Comparison of ENCODE assay signal across 12 cellular contexts in the genomic region with DNA sequence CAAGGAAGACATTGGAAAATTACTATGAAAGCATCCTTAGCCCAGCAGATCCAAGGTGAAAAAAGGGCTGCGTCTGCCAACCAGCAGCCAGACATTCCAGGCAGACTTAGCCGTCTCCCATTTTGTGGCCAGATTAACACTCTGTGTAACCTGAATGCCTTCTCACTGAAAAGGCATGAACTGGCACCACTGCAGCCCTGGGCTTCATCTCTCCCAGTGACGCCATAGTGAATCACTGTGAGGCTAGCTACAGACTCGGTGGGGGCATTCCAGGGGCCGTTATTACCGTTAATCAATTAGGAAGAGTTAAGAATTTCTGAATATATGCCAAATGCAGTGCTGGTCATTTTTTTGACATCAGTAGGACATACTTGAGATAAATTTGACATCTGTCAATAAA.
DNase-seq lines count a peak whose midpoint lies in the region; ATAC-seq and TF ChIP-seq lines count a peak whose summit lies in the region.
"Had no signal": no experiment of that assay in that cellular context is flagged by ENCODE, and none has a peak within 500 bp of the region (broad histone marks: within the 10 kb centered on the region; RNA-seq: fewer than 3 reads in every experiment).

No MANE protein-coding gene starts in this region.

- no peak overlapping the region for H3K27ac Mint-ChIP-seq in activated CD4-positive, alpha-beta T cell treated with anti-CD3 and anti-CD28 coated beads, Interleukin-2, amount 10 ng/mL, durations not matched to agents 7 days and 5 days
- H3K27ac Mint-ChIP-seq in naive thymus-derived CD8-positive, alpha-beta T cell: no peak overlapping the region
- H3K27ac Mint-ChIP-seq: activated naive CD8-positive, alpha-beta T cell treated with anti-CD3 and anti-CD28 coated beads, Interleukin-2, amount 10 ng/mL, durations not matched to agents 7 days and 5 days had no signal

- no peaks in the 10 kb centered on the region for H3K36me3 Mint-ChIP-seq in activated CD4-positive, alpha-beta T cell treated with anti-CD3 and anti-CD28 coated beads, Interleukin-2, amount 10 ng/mL, durations not matched to agents 7 days and 5 days (ENCODE audit: low read depth)
- no peaks in the 10 kb centered on the region for H3K36me3 Mint-ChIP-seq in naive thymus-derived CD8-positive, alpha-beta T cell
- H3K36me3 Mint-ChIP-seq: activated naive CD8-positive, alpha-beta T cell treated with anti-CD3 and anti-CD28 coated beads, Interleukin-2, amount 10 ng/mL, durations not matched to agents 7 days and 5 days had no signal

- ATAC-seq in foreskin keratinocyte (peak; percentile 100), GM18873 (IDR thresholded peaks at IDR 0.05; ENCODE audit: low FRiP score, unreplicated experiment) (no peak)
- ATAC-seq in naive thymus-derived CD8-positive, alpha-beta T cell: no peak

- CTCF ChIA-PET in activated CD4-positive, alpha-beta T cell treated with anti-CD3 and anti-CD28 coated beads, Interleukin-2, amount 10 ng/mL, durations not matched to agents 7 days and 5 days (lab: Charles Lee): no interaction called here

- H3K9me3 Mint-ChIP-seq in activated CD4-positive, alpha-beta T cell treated with anti-CD3 and anti-CD28 coated beads, Interleukin-2, amount 10 ng/mL, durations not matched to agents 7 days and 5 days: no peaks in the 10 kb centered on the region
- no peaks in the 10 kb centered on the region for H3K9me3 Mint-ChIP-seq in naive thymus-derived CD8-positive, alpha-beta T cell
- H3K9me3 Mint-ChIP-seq: activated naive CD8-positive, alpha-beta T cell treated with anti-CD3 and anti-CD28 coated beads, Interleukin-2, amount 10 ng/mL, durations not matched to agents 7 days and 5 days had no signal

- H3K27me3 ChIP-seq in foreskin keratinocyte: no peaks in the 10 kb centered on the region
- H3K27me3 ChIP-seq: spleen had no signal

- POLR2A ChIA-PET in activated CD4-positive, alpha-beta T cell treated with anti-CD3 and anti-CD28 coated beads, Interleukin-2, amount 10 ng/mL, durations not matched to agents 7 days and 5 days (lab: Charles Lee): no interaction called here
- POLR2A ChIA-PET in naive thymus-derived CD8-positive, alpha-beta T cell (lab: Charles Lee): no interaction called here

- no peaks in the 10 kb centered on the region for H3K4me1 Mint-ChIP-seq in activated CD4-positive, alpha-beta T cell treated with anti-CD3 and anti-CD28 coated beads, Interleukin-2, amount 10 ng/mL, durations not matched to agents 7 days and 5 days
- H3K4me1 Mint-ChIP-seq in naive thymus-derived CD8-positive, alpha-beta T cell: peaks cover 0 to 7% (median 0%) of the 10 kb centered on the region in 4 donors
- H3K4me1 Mint-ChIP-seq: activated naive CD8-positive, alpha-beta T cell treated with anti-CD3 and anti-CD28 coated beads, Interleukin-2, amount 10 ng/mL, durations not matched to agents 7 days and 5 days had no signal

- H3K4me1 ChIP-seq in foreskin keratinocyte: peaks cover 19% of the 10 kb centered on the region

- H3K27ac ChIP-seq in foreskin keratinocyte: no peak overlapping the region
- H3K27ac ChIP-seq: HL-60, spleen had no signal

- peaks cover 5% of the 10 kb centered on the region for H3K27me3 Mint-ChIP-seq in activated CD4-positive, alpha-beta T cell treated with anti-CD3 and anti-CD28 coated beads, Interleukin-2, amount 10 ng/mL, durations not matched to agents 7 days and 5 days
- peaks cover 8 to 21% (median 16%) of the 10 kb centered on the region in 5 donors for H3K27me3 Mint-ChIP-seq in naive thymus-derived CD8-positive, alpha-beta T cell

- H3K4me3 Mint-ChIP-seq in activated CD4-positive, alpha-beta T cell treated with anti-CD3 and anti-CD28 coated beads, Interleukin-2, amount 10 ng/mL, durations not matched to agents 7 days and 5 days: no peak overlapping the region
- H3K4me3 Mint-ChIP-seq in naive thymus-derived CD8-positive, alpha-beta T cell: no peak overlapping the region
- H3K4me3 Mint-ChIP-seq: activated naive CD8-positive, alpha-beta T cell treated with anti-CD3 and anti-CD28 coated beads, Interleukin-2, amount 10 ng/mL, durations not matched to agents 7 days and 5 days had no signal

- no peak for TF ChIP-seq CTCF in foreskin keratinocyte (conservative IDR thresholded peaks at IDR 0.05)

- DNase-seq in GM03348 (ENCODE audit: low spot score) (peak; percentile 84), T1000 (lab: John Stamatoyannopoulos, UW) (peak; percentile 88), foreskin keratinocyte (peak; percentile 85 to 94), renal cortical epithelial cell (ENCODE audit: low read depth) (peak; percentile 98)
- DNase-seq in activated CD4-positive, alpha-beta T cell treated with anti-CD3 and anti-CD28 coated beads, Interleukin-2, amount 10 ng/mL, durations not matched to agents 7 days and 5 days: no peak
- no peak for DNase-seq in stimulated activated CD8-positive, alpha-beta memory T cell treated with anti-CD3 and anti-CD28 coated beads, Interleukin-4, amount 100 ng/mL, for 48 hours
- no peak for DNase-seq in naive thymus-derived CD8-positive, alpha-beta T cell
- DNase-seq: activated CD4-positive, CD25-positive, alpha-beta regulatory T cell; activated naive CD8-positive, alpha-beta T cell treated with anti-CD3 and anti-CD28 coated beads, Interleukin-2, amount 10 ng/mL, durations not matched to agents 7 days and 5 days; spleen had no signal

Comparison
In these comparisons a context has a peak if more than half of its experiments do, and no peak if none do; other contexts are left out.
1. DNase-seq: peak in GM03348 (single experiment), T1000 (single experiment), foreskin keratinocyte (2 of 2) and renal cortical epithelial cell (single experiment); none in activated CD4-positive, alpha-beta T cell treated with anti-CD3 and anti-CD28 coated beads, Interleukin-2, amount 10 ng/mL, durations not matched to agents 7 days and 5 days (single experiment), stimulated activated CD8-positive, alpha-beta memory T cell treated with anti-CD3 and anti-CD28 coated beads, Interleukin-4, amount 100 ng/mL, for 48 hours (single experiment) and naive thymus-derived CD8-positive, alpha-beta T cell (0 of 10).